25 cellular contexts compared by ENCODE assay signal in genomic region chr2:205484717-205485116, GRCh38.
DNase-seq lines count a peak whose midpoint lies in the region; TF ChIP-seq lines count a peak whose summit lies in the region.
"Had no signal": no experiment of that assay in that cellular context is flagged by ENCODE, and none has a peak within 500 bp of the region (broad histone marks: within the 10 kb centered on the region; RNA-seq: fewer than 3 reads in every experiment).

No MANE protein-coding gene starts in this region.

- H3K27me3 ChIP-seq in H9 (ENCODE audit: insufficient read depth, low read length) = no peaks in the 10 kb centered on the region
- H3K27me3 ChIP-seq: Peyer's patch, stomach, uterus had no signal

- no peak overlapping the region for H3T11ph ChIP-seq in H9 (ENCODE audit: low read length)

- no peak overlapping the region for H2BK12ac ChIP-seq in H9 (ENCODE audit: insufficient read length, low read depth, low read length)

- H2AFZ ChIP-seq in H9 (ENCODE audit: low read length) = no peak overlapping the region

- no peaks in the 10 kb centered on the region for H3K23me2 ChIP-seq in H9 (ENCODE audit: insufficient read length, low read depth, low read length, poor library complexity, severe bottlenecking)

- H2BK5ac ChIP-seq in H9 (ENCODE audit: insufficient read length, low read length) = no peak overlapping the region

- H2BK15ac ChIP-seq in H9 (ENCODE audit: low read depth, low read length) = no peak overlapping the region

- H3K4me1 ChIP-seq in H9 (ENCODE audit: insufficient read depth, low read length) = peaks cover 15% of the 10 kb centered on the region; the same call in 1 of the 2 replicates
- H3K4me1 ChIP-seq: Peyer's patch, prostate gland, stomach had no signal

- no peak overlapping the region for H4K91ac ChIP-seq in H9 (ENCODE audit: insufficient read length, low read depth, low read length)

- H3K27ac Mint-ChIP-seq in H9 = peak overlapping the region in 2 of 3 experiments; percentile 22 to 87; a peak in 5 of 7 replicates
- H3K27ac Mint-ChIP-seq in nephron = peak overlapping the region; percentile 24 to 71 (median 30)
- H3K27ac Mint-ChIP-seq: activated CD8-positive, alpha-beta T cell treated with anti-CD3 and anti-CD28 coated beads for 36 hours; activated naive CD4-positive, alpha-beta T cell treated with anti-CD3 and anti-CD28 coated beads for 36 hours; activated T-helper 1 cell treated with anti-CD3 and anti-CD28 coated beads, Interleukin-12 subunit alpha, Interleukin-12 subunit beta, Interleukin-2, Interleukin-4 antibody, amounts not matched to agents 30 ng/mL and 10 ng/mL and 1 ng/mL, durations not matched to agents 14 hours and 24 hours and 36 hours; CD4-positive, alpha-beta T cell had no signal

- H3K4me3 Mint-ChIP-seq in H9 (no peak overlapping the region), nephron (peak overlapping the region in 1 of 3 experiments; percentile 49)
- H3K4me3 Mint-ChIP-seq: activated CD8-positive, alpha-beta T cell treated with anti-CD3 and anti-CD28 coated beads for 36 hours; activated naive CD4-positive, alpha-beta T cell treated with anti-CD3 and anti-CD28 coated beads for 36 hours; activated T-helper 1 cell treated with anti-CD3 and anti-CD28 coated beads, Interleukin-12 subunit alpha, Interleukin-12 subunit beta, Interleukin-2, Interleukin-4 antibody, amounts not matched to agents 30 ng/mL and 10 ng/mL and 1 ng/mL, durations not matched to agents 14 hours and 24 hours and 36 hours; CD4-positive, alpha-beta T cell had no signal

- intact Hi-C loops in posterior cingulate gyrus (cut with DNase I) = no loop called here

- TF ChIP-seq CTCF in H9 (conservative IDR thresholded peaks at IDR 0.05) (no peak), nephron (IDR thresholded peaks at IDR 0.05; ENCODE audit: unreplicated experiment in 3 of 3) (no peak)

- DNase-seq in H9 (no peak), NCI-H1417 treated with DMSO at 0.1 percent for 48 hours (lab: John Stamatoyannopoulos, UW) (peak; percentile 17), NCI-H748 (lab: John Stamatoyannopoulos, UW; ENCODE audit: unreplicated experiment) (peak; percentile 76), posterior cingulate gyrus (no peak), medulla oblongata (ENCODE audit: extremely low spot score) (no peak), SIG-M5 (lab: John Stamatoyannopoulos, UW) (no peak), NCI-H774 (lab: John Stamatoyannopoulos, UW) (no peak)
- DNase-seq: activated CD8-positive, alpha-beta memory T cell treated with anti-CD3 and anti-CD28 coated beads, Interleukin-2, amount 50 U/mL, for 48 hours; activated CD8-positive, alpha-beta T cell treated with anti-CD3 and anti-CD28 coated beads for 36 hours; activated naive CD4-positive, alpha-beta T cell treated with anti-CD3 and anti-CD28 coated beads for 36 hours; AML-193; CD4-positive, alpha-beta T cell; central memory CD4-positive, alpha-beta T cell; erythroblast; mesenchymal stem cell; NCI-H524 treated with DMSO at 0.1 percent for 48 hours; Peyer's patch; SHP77; stimulated activated CD4-positive, alpha-beta T cell treated with anti-CD3 and anti-CD28 coated beads, Interleukin-4, amount 100 ng/mL, for 1 hour; stomach; T-helper 2 cell; uterus had no signal

- H3K79me2 ChIP-seq in H9 (ENCODE audit: insufficient read depth, low read length) = no peaks in the 10 kb centered on the region

- H3K36me3 Mint-ChIP-seq in H9 (ENCODE audit: insufficient read depth in 1 of 3, low read depth in 3 of 3) = peaks cover 0 to 4% (median 0%) of the 10 kb centered on the region in 3 experiments; a peak in 4 of 7 replicates
- H3K36me3 Mint-ChIP-seq in nephron (ENCODE audit: low read depth) = no peaks in the 10 kb centered on the region

- peaks cover 0 to 2% of the 10 kb centered on the region in 2 experiments; a peak in 3 of 5 replicates for H3K9me3 Mint-ChIP-seq in H9
- peaks cover 2% of the 10 kb centered on the region for H3K9me3 Mint-ChIP-seq in nephron
- H3K9me3 Mint-ChIP-seq: activated CD8-positive, alpha-beta T cell treated with anti-CD3 and anti-CD28 coated beads for 36 hours; activated naive CD4-positive, alpha-beta T cell treated with anti-CD3 and anti-CD28 coated beads for 36 hours; activated T-helper 1 cell treated with anti-CD3 and anti-CD28 coated beads, Interleukin-12 subunit alpha, Interleukin-12 subunit beta, Interleukin-2, Interleukin-4 antibody, amounts not matched to agents 30 ng/mL and 10 ng/mL and 1 ng/mL, durations not matched to agents 14 hours and 24 hours and 36 hours; CD4-positive, alpha-beta T cell had no signal

- H3K4ac ChIP-seq in H9 (ENCODE audit: low read depth, low read length) = no peak overlapping the region

- H2BK120ac ChIP-seq in H9 (ENCODE audit: low read depth, low read length, poor library complexity, severe bottlenecking) = no peak overlapping the region

- no peak overlapping the region for H2BK20ac ChIP-seq in H9 (ENCODE audit: low read depth, low read length, poor library complexity, severe bottlenecking)

- H3K79me1 ChIP-seq in H9 (ENCODE audit: insufficient read depth, low read depth, low read length, poor library complexity, severe bottlenecking) = no peaks in the 10 kb centered on the region

- H4K20me1 ChIP-seq in H9 (ENCODE audit: control insufficient read depth, insufficient read depth, insufficient read length) = no peaks in the 10 kb centered on the region

- H3K4me1 Mint-ChIP-seq in H9 = peaks cover 0 to 3% of the 10 kb centered on the region in 2 experiments; a peak in 3 of 4 replicates
- peaks cover 5% of the 10 kb centered on the region for H3K4me1 Mint-ChIP-seq in nephron

- no peaks in the 10 kb centered on the region for H3K27me3 Mint-ChIP-seq in H9 (ENCODE audit: low read depth)
- no peaks in the 10 kb centered on the region for H3K27me3 Mint-ChIP-seq in nephron (ENCODE audit: low read depth)
- H3K27me3 Mint-ChIP-seq: activated CD8-positive, alpha-beta T cell treated with anti-CD3 and anti-CD28 coated beads for 36 hours; CD4-positive, alpha-beta T cell had no signal

- no peak overlapping the region for H3K27ac ChIP-seq in H9 (ENCODE audit: insufficient read length, low read depth, low read length)
- H3K27ac ChIP-seq: Peyer's patch, prostate gland, stomach, uterus had no signal

- H2AK5ac ChIP-seq in H9 (ENCODE audit: insufficient read length, low read length) = no peak overlapping the region

- no peak overlapping the region for H3K9ac ChIP-seq in H9 (ENCODE audit: extremely low read depth, insufficient read length, low read length)

- no peak overlapping the region for H4K8ac ChIP-seq in H9 (replicated peaks; ENCODE audit: insufficient read length, low read depth, low read length)

- H3K23ac ChIP-seq in H9 (ENCODE audit: insufficient read length, low read depth, low read length) = no peak overlapping the region

- no peak overlapping the region for H3K18ac ChIP-seq in H9 (ENCODE audit: insufficient read length, low read depth, low read length)

- H3K9me3 ChIP-seq in H9 (ENCODE audit: control insufficient read depth, low read depth, low read length) = no peaks in the 10 kb centered on the region
- H3K9me3 ChIP-seq: Peyer's patch, prostate gland, stomach, uterus had no signal

- no peak overlapping the region for H4K5ac ChIP-seq in H9 (ENCODE audit: insufficient read length, low read depth, low read length)

- no CpG with 5 or more reads among the region's 4 CpGs for WGBS in H9 (ENCODE audit: extremely low coverage, insufficient read length, low lambda C conversion rate)

- H3K14ac ChIP-seq in H9 (ENCODE audit: insufficient read depth, low read length) = no peak overlapping the region

- H3K4me2 ChIP-seq in H9 (ENCODE audit: insufficient read depth, insufficient read length, low read length) = no peak overlapping the region

- no peak overlapping the region for H3K56ac ChIP-seq in H9 (ENCODE audit: insufficient read length, low read depth, low read length)

Comparison
In these comparisons a context has a peak if more than half of its experiments do, and no peak if none do; other contexts are left out.
1. DNase-seq: peak in NCI-H1417 treated with DMSO at 0.1 percent for 48 hours (single experiment) and NCI-H748 (single experiment); none in H9 (single experiment), posterior cingulate gyrus (0 of 10), medulla oblongata (single experiment), SIG-M5 (single experiment) and NCI-H774 (single experiment).